ENCODE assay signal across 8 cellular contexts in the genomic region with DNA sequence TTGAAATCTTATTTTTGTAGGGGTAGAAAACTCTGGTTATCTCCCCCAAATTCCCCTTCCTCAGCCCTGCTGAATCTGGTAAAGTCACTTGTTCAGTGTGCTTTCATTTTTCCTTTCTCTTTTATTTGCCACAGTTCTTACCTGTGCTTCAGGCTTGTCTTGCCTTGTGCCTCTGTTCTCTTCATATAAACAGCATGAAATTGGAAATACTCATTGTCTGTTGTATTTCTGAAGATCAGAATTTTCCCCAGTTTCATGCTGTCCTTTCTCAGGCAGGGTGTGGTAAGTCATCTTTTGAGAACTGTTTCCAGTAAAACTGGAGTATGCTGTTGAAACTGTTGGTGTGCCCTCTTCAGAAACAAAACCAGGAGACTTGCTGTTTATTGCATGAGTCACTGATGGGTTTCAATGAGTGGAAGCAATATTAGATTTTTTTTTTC. TPM values are rescaled to one million over a fixed set of nuclear protein-coding genes. Genes with fewer than 3 reads are reported as not detected.
DNase-seq lines count a peak whose midpoint lies in the region; ATAC-seq, FAIRE-seq and TF ChIP-seq lines count a peak whose summit lies in the region.

No MANE protein-coding gene starts in this region.

- TF ChIP-seq POLR2A in GM12892 (IDR thresholded peaks at IDR 0.05; ENCODE audit: low read depth, low read length) (no peak), sigmoid colon (IDR thresholded peaks at IDR 0.05) (no peak), ovary (IDR thresholded peaks at IDR 0.05) (no peak)

- ATAC-seq in GM21447 (IDR thresholded peaks at IDR 0.05; ENCODE audit: unreplicated experiment), result peak; percentile 77
- peak; percentile 61 for ATAC-seq in HG03565 (IDR thresholded peaks at IDR 0.05; ENCODE audit: unreplicated experiment)

- H3K4me3 ChIP-seq in bronchial epithelial cell (ENCODE audit: low read depth, low read length) (no peak overlapping the region), sigmoid colon (no peak overlapping the region), ovary (no peak overlapping the region)

- DNase-seq in GM12892 (ENCODE audit: insufficient read length), result no peak
- peak; percentile 64 for DNase-seq in bronchial epithelial cell (ENCODE audit: low read depth)
- no peak for DNase-seq in sigmoid colon
- DNase-seq in midbrain (lab: John Stamatoyannopoulos, UW), result no peak
- DNase-seq in ovary, result no peak
- no peak for DNase-seq in GOT3 (lab: John Stamatoyannopoulos, UW)

- H3K4me1 ChIP-seq in sigmoid colon (peaks cover 0 to 56% (median 52%) of the 10 kb centered on the region in 4 donors), ovary (ENCODE audit: insufficient read depth) (peaks cover 8% of the 10 kb centered on the region)

- no peaks in the 10 kb centered on the region for H3K27me3 ChIP-seq in bronchial epithelial cell (ENCODE audit: control insufficient read depth, insufficient read depth, low read length)
- no peaks in the 10 kb centered on the region for H3K27me3 ChIP-seq in sigmoid colon
- no peaks in the 10 kb centered on the region for H3K27me3 ChIP-seq in ovary

- intact Hi-C loops in sigmoid colon (cut with DNase I) (loop anchor here (5.0 kb wide), 1 partner anchor 95 kb away; no protein-coding TSS in a partner anchor), ovary (cut with DNase I) (no loop called here)

- TF ChIP-seq EP300 in sigmoid colon (IDR thresholded peaks at IDR 0.05), result no peak
- no peak for TF ChIP-seq EP300 in ovary (IDR thresholded peaks at IDR 0.05)

- TF ChIP-seq CTCF in bronchial epithelial cell (IDR thresholded peaks at IDR 0.05; ENCODE audit: insufficient read depth, low read length, severe bottlenecking), result no peak
- no peak for TF ChIP-seq CTCF in sigmoid colon (IDR thresholded peaks at IDR 0.05)
- TF ChIP-seq CTCF in ovary (IDR thresholded peaks at IDR 0.05), result no peak

- FAIRE-seq in GM12892 (lab: Jason Lieb, UNC), result peak; percentile 84
- FAIRE-seq in bronchial epithelial cell (lab: Jason Lieb, UNC), result no peak

- H3K9me3 ChIP-seq in sigmoid colon, result no peaks in the 10 kb centered on the region
- H3K9me3 ChIP-seq in ovary, result no peaks in the 10 kb centered on the region

- H3K36me3 ChIP-seq in bronchial epithelial cell (ENCODE audit: control insufficient read depth, insufficient read depth, low read length), result no peaks in the 10 kb centered on the region
- H3K36me3 ChIP-seq in sigmoid colon, result no peaks in the 10 kb centered on the region
- H3K36me3 ChIP-seq in ovary, result no peaks in the 10 kb centered on the region

- H3K27ac ChIP-seq in sigmoid colon (peak overlapping the region; percentile 24 to 67 (median 44)), ovary (no peak overlapping the region)

RNA-seq across cellular contexts. Expression of a gene that starts 7.0 kb away (rescaled TPM):
- 39.0 TPM for polyA plus RNA-seq in GM12892 (2012; ENCODE audit: missing spikeins)
- total RNA-seq in bronchial epithelial cell (68.4 and 125 TPM in 2 replicates), sigmoid colon (100 to 1,000 TPM; 198 to 261 (median 240) TPM), ovary (100 to 1,000 TPM; 124 to 235 (median 187) TPM)
- polyA plus RNA-seq in sigmoid colon (10 to 100 TPM; 14.3 to 45.8 (median 22.2) TPM), ovary (100 to 1,000 TPM; 181 to 431 TPM)

Comparison
In these comparisons a context has a peak if more than half of its experiments do, and no peak if none do; other contexts are left out.
1. H3K27ac ChIP-seq: peak in sigmoid colon (4 of 4); none in ovary (0 of 2).